ENCODE assay signal across 24 cellular contexts in genomic region chr2:173231465-173231864, GRCh38.
DNase-seq lines count a peak whose midpoint lies in the region; ATAC-seq and TF ChIP-seq lines count a peak whose summit lies in the region.
"Had no signal": no experiment of that assay in that cellular context is flagged by ENCODE, and none has a peak within 500 bp of the region (broad histone marks: within the 10 kb centered on the region; RNA-seq: fewer than 3 reads in every experiment).

No MANE protein-coding gene starts in this region.

- H3K9me3 Mint-ChIP-seq in stimulated activated effector memory CD8-positive, alpha-beta T cell treated with anti-CD3 and anti-CD28 coated beads, Interleukin-12 subunit alpha, Interleukin-12 subunit beta, amount 100 ng/mL, for 72 hours: no peaks in the 10 kb centered on the region
- H3K9me3 Mint-ChIP-seq: activated naive CD8-positive, alpha-beta T cell treated with anti-CD3 and anti-CD28 coated beads for 36 hours; CD14-positive monocyte; dendritic cell treated with granulocyte-macrophage colony-stimulating factor and Interleukin-4, amounts not matched to agents 40 ng/mL and 50 ng/mL, for 4 days; stimulated activated memory B cell treated with anti-CD40 and anti-IgM and Interleukin-4, amounts not matched to agents 10 μg/mL and 1 μg/mL and 100 μg/mL, for 72 hours had no signal

- POLR2A ChIA-PET in A673 (lab: Charles Lee; ENCODE audit: low non-redundant PET): no interaction called here

- H3K9me3 ChIP-seq in left ventricle myocardium inferior (replicated peaks): no peaks in the 10 kb centered on the region
- H3K9me3 ChIP-seq in A673 (ENCODE audit: low read depth, low read length, poor library complexity, severe bottlenecking): no peaks in the 10 kb centered on the region

- BruUV-seq in A673 (replicated peaks; lab: Mats Ljungman, UMichigan): no TSS peak

- peak overlapping the region; percentile 9 for H3K27ac Mint-ChIP-seq in stimulated activated effector memory CD8-positive, alpha-beta T cell treated with anti-CD3 and anti-CD28 coated beads, Interleukin-12 subunit alpha, Interleukin-12 subunit beta, amount 100 ng/mL, for 72 hours
- H3K27ac Mint-ChIP-seq: activated naive CD8-positive, alpha-beta T cell treated with anti-CD3 and anti-CD28 coated beads for 36 hours; dendritic cell treated with granulocyte-macrophage colony-stimulating factor and Interleukin-4, amounts not matched to agents 40 ng/mL and 50 ng/mL, for 4 days; stimulated activated memory B cell treated with anti-CD40 and anti-IgM and Interleukin-4, amounts not matched to agents 10 μg/mL and 1 μg/mL and 100 μg/mL, for 72 hours had no signal

- H3K4me1 ChIP-seq in left ventricle myocardium inferior: peaks cover 12% of the 10 kb centered on the region
- H3K4me1 ChIP-seq in A673 (ENCODE audit: insufficient read depth, low read length, poor library complexity, severe bottlenecking): no peaks in the 10 kb centered on the region

- H3K27me3 ChIP-seq in left ventricle myocardium inferior (ENCODE audit: low read depth) (no peaks in the 10 kb centered on the region), A673 (replicated peaks; ENCODE audit: insufficient read depth, low read depth, low read length, poor library complexity) (no peaks in the 10 kb centered on the region)

- no peaks in the 10 kb centered on the region for H3K4me1 Mint-ChIP-seq in stimulated activated effector memory CD8-positive, alpha-beta T cell treated with anti-CD3 and anti-CD28 coated beads, Interleukin-12 subunit alpha, Interleukin-12 subunit beta, amount 100 ng/mL, for 72 hours
- H3K4me1 Mint-ChIP-seq: CD14-positive monocyte; stimulated activated memory B cell treated with anti-CD40 and anti-IgM and Interleukin-4, amounts not matched to agents 10 μg/mL and 1 μg/mL and 100 μg/mL, for 72 hours had no signal

- TF ChIP-seq CTCF in left ventricle myocardium inferior (IDR thresholded peaks at IDR 0.05; ENCODE audit: borderline replicate concordance) (no peak), A673 (conservative IDR thresholded peaks at IDR 0.05; ENCODE audit: low read depth, low read length) (no peak)

- H3K4me3 ChIP-seq in left ventricle myocardium inferior (no peak overlapping the region), A673 (ENCODE audit: low read depth, low read length, poor library complexity, severe bottlenecking) (no peak overlapping the region)

- intact Hi-C loops in left ventricle myocardium inferior (cut with micrococcal nuclease): no loop called here
- intact Hi-C loops in A673 (cut with micrococcal nuclease; ENCODE audit: unreplicated experiment): no loop called here

- H3K27ac ChIP-seq in left ventricle myocardium inferior (replicated peaks) (peak overlapping the region; percentile 28), A673 (ENCODE audit: low read depth, low read length, poor library complexity, severe bottlenecking) (no peak overlapping the region)
- H3K27ac ChIP-seq: 22Rv1 had no signal

- H3K36me3 ChIP-seq in left ventricle myocardium inferior (peaks cover 17% of the 10 kb centered on the region), A673 (ENCODE audit: insufficient read depth, low read length, poor library complexity, severe bottlenecking) (no peaks in the 10 kb centered on the region)

- no peak overlapping the region for H3K4me3 Mint-ChIP-seq in stimulated activated effector memory CD8-positive, alpha-beta T cell treated with anti-CD3 and anti-CD28 coated beads, Interleukin-12 subunit alpha, Interleukin-12 subunit beta, amount 100 ng/mL, for 72 hours
- H3K4me3 Mint-ChIP-seq: activated naive CD8-positive, alpha-beta T cell treated with anti-CD3 and anti-CD28 coated beads for 36 hours; CD14-positive monocyte; dendritic cell treated with granulocyte-macrophage colony-stimulating factor and Interleukin-4, amounts not matched to agents 40 ng/mL and 50 ng/mL, for 4 days; stimulated activated memory B cell treated with anti-CD40 and anti-IgM and Interleukin-4, amounts not matched to agents 10 μg/mL and 1 μg/mL and 100 μg/mL, for 72 hours had no signal

- DNase-seq in DMS53 (lab: John Stamatoyannopoulos, UW) (peak; percentile 50), DMS53 treated with DMSO at 0.1 percent for 48 hours (lab: John Stamatoyannopoulos, UW; ENCODE audit: unreplicated experiment) (no peak), left ventricle myocardium inferior (no peak), myocyte (ENCODE audit: low read depth) (peak; percentile 21), A673 (ENCODE audit: low spot score) (no peak), RPMI8226 (no peak), cerebellar nuclear complex (lab: John Stamatoyannopoulos, UW) (no peak)
- no peak for DNase-seq in stimulated activated effector memory CD8-positive, alpha-beta T cell treated with anti-CD3 and anti-CD28 coated beads, Interleukin-12 subunit alpha, Interleukin-12 subunit beta, amount 100 ng/mL, for 72 hours (ENCODE audit: low spot score in 2 of 2)
- DNase-seq: activated CD4-positive, alpha-beta T cell treated with anti-CD3 and anti-CD28 coated beads for 48 hours; activated effector memory CD4-positive, alpha-beta T cell treated with anti-CD3 and anti-CD28 coated beads, Interleukin-2, amount 50 U/mL, for 16 hours; activated naive CD8-positive, alpha-beta T cell treated with anti-CD3 and anti-CD28 coated beads for 36 hours; aorta; central memory CD4-positive, alpha-beta T cell; DND-41; glutamatergic neuron; NCI-H524 treated with DMSO at 0.1 percent for 48 hours; posterior cingulate gyrus; stimulated activated CD4-positive, alpha-beta T cell treated with anti-CD3 and anti-CD28 coated beads, Interleukin-15, amount 100 ng/mL, for 24 hours; T1000 had no signal

- no peak for ATAC-seq in stimulated activated effector memory CD8-positive, alpha-beta T cell treated with anti-CD3 and anti-CD28 coated beads, Interleukin-12 subunit alpha, Interleukin-12 subunit beta, amount 100 ng/mL, for 72 hours
- ATAC-seq: sciatic nerve; stimulated activated memory B cell treated with anti-CD40 and anti-IgM and Interleukin-4, amounts not matched to agents 10 μg/mL and 1 μg/mL and 100 μg/mL, for 72 hours had no signal

- H3K36me3 Mint-ChIP-seq in stimulated activated effector memory CD8-positive, alpha-beta T cell treated with anti-CD3 and anti-CD28 coated beads, Interleukin-12 subunit alpha, Interleukin-12 subunit beta, amount 100 ng/mL, for 72 hours: no peaks in the 10 kb centered on the region
- H3K36me3 Mint-ChIP-seq: activated naive CD8-positive, alpha-beta T cell treated with anti-CD3 and anti-CD28 coated beads for 36 hours had no signal

- CTCF ChIA-PET in A673 (lab: Charles Lee): interaction anchor here (0.6 kb wide), 1 partner anchor 124 kb away, joined by 3 read pairs; no protein-coding TSS in a partner anchor

Comparison
In these comparisons a context has a peak if more than half of its experiments do, and no peak if none do; other contexts are left out.
1. DNase-seq: peak in DMS53 (single experiment) and myocyte (single experiment); none in DMS53 treated with DMSO at 0.1 percent for 48 hours (single experiment), left ventricle myocardium inferior (single experiment), stimulated activated effector memory CD8-positive, alpha-beta T cell treated with anti-CD3 and anti-CD28 coated beads, Interleukin-12 subunit alpha, Interleukin-12 subunit beta, amount 100 ng/mL, for 72 hours (0 of 2), A673 (single experiment), RPMI8226 (single experiment) and cerebellar nuclear complex (0 of 2).